28 cellular contexts compared by ENCODE assay signal in genomic region chr6:147633191-147633590, GRCh38.
"Had no signal": no experiment of that assay in that cellular context is flagged by ENCODE, and none has a peak within 500 bp of the region (broad histone marks: within the 10 kb centered on the region; RNA-seq: fewer than 3 reads in every experiment).

No MANE protein-coding gene starts in this region.

- H3K4me1 ChIP-seq: ascending aorta, SJSA1 had no signal

- H3K4me3 ChIP-seq: ascending aorta, cardiac muscle cell, K562, SJSA1 had no signal

- FAIRE-seq: K562 had no signal

- DNase-seq: activated CD4-positive, alpha-beta T cell treated with anti-CD3 and anti-CD28 coated beads for 1 hour; activated CD4-positive, alpha-beta T cell treated with anti-CD3 and anti-CD28 coated beads, Interleukin-2, amount 10 ng/mL, durations not matched to agents 24 days and 14 days; activated CD4-positive, alpha-beta T cell treated with anti-CD3 and anti-CD28 coated beads, Interleukin-2, amount 50 U/mL, for 4 hours; activated CD4-positive, CD25-positive, alpha-beta regulatory T cell; activated CD8-positive, alpha-beta T cell treated with anti-CD3 and anti-CD28 coated beads for 36 hours; activated effector memory CD4-positive, alpha-beta T cell treated with anti-CD3 and anti-CD28 coated beads, Interleukin-2, amount 50 U/mL, for 16 hours; activated naive CD4-positive, alpha-beta T cell; activated naive CD4-positive, alpha-beta T cell treated with anti-CD3 and anti-CD28 coated beads, Interleukin-2, amount 50 U/mL, for 16 hours; activated naive CD8-positive, alpha-beta T cell treated with anti-CD3 and anti-CD28 coated beads for 36 hours; activated T-cell treated with anti-CD3 and anti-CD28 coated beads, Interleukin-2, amount 50 U/mL, for 1 hour; activated T-cell treated with anti-CD3 and anti-CD28 coated beads, Interleukin-2, amount 50 U/mL, for 72 hours; amygdala; NCI-H1105 treated with DMSO at 0.1 percent for 48 hours; NCI-H1436; NCI-H1694; NCI-H2029; NCI-H345; NCI-H524 treated with DMSO at 0.1 percent for 48 hours; RPMI8226; SHP77 treated with DMSO at 0.1 percent for 48 hours; T-cell; T-helper 2 cell; T1000; WERI-Rb-1 had no signal

- H3K9me3 ChIP-seq: ascending aorta, SJSA1 had no signal

- H3K27me3 ChIP-seq: ascending aorta, cardiac muscle cell, SJSA1 had no signal

- H3K36me3 ChIP-seq: ascending aorta, cardiac muscle cell, SJSA1, WERI-Rb-1 had no signal

- H3K27ac ChIP-seq: ascending aorta, cardiac muscle cell, SJSA1, WERI-Rb-1 had no signal
